Comparison of ENCODE assay signal across 21 cellular contexts in the genomic region with DNA sequence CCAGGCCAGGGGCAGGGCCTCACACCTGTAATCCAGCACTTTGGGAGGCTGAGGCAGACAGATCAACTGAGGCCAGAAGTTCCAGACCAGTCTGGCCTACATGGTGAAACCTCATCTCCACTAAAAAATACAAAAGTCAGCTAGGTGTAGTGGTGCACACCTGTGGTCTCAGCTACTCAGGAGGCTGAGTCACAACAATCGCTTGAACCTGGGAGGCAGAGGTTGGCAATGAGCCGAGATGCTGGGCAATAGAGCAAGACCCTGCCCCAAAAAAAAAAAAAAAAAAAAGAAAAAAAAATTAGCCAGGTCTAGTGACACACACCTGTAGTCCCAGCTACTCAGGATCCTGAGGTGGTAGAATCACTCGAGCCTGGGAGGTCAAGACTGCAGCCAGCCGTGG. TPM values are rescaled to one million over a fixed set of nuclear protein-coding genes. Genes with fewer than 3 reads are reported as not detected.
A peak's percentile ranks its signal among the peaks of the same experiment; 100 is the strongest.
DNase-seq lines count a peak whose midpoint lies in the region; ATAC-seq and TF ChIP-seq lines count a peak whose summit lies in the region.
"Had no signal": no experiment of that assay in that cellular context is flagged by ENCODE, and none has a peak within 500 bp of the region (broad histone marks: within the 10 kb centered on the region; RNA-seq: fewer than 3 reads in every experiment).

No MANE protein-coding gene starts in this region.

- DNase-seq in kidney tubule cell (ENCODE audit: low spot score) (peak; percentile 14), neuronal stem cell (ENCODE audit: low spot score) (no peak), cerebellar nuclear complex (lab: John Stamatoyannopoulos, UW) (no peak), NCI-H82 (lab: John Stamatoyannopoulos, UW) (no peak), coronary artery (ENCODE audit: low spot score) (no peak)
- DNase-seq: 8988T; ACHN; AML-193; BE2C; CD4-positive, alpha-beta T cell; CD8-positive, alpha-beta memory T cell; DMS 273 treated with DMSO at 0.1 percent for 48 hours; DND-41; GM23248; H7; HCEC 1CT had no signal

- H3K18ac ChIP-seq in neuronal stem cell (ENCODE audit: low read length) = no peak overlapping the region

- no peak overlapping the region for H2BK15ac ChIP-seq in neuronal stem cell (ENCODE audit: low read length)

- H3K79me2 ChIP-seq in SU-DHL-6 (ENCODE audit: insufficient read depth, low read length) = peaks cover 44% of the 10 kb centered on the region

- H2BK5ac ChIP-seq in neuronal stem cell (ENCODE audit: low read length) = no peak overlapping the region

- no peak overlapping the region for H3K23ac ChIP-seq in neuronal stem cell (ENCODE audit: low read depth, low read length, poor library complexity)

- no peak for ATAC-seq in GM19467 (IDR thresholded peaks at IDR 0.05; ENCODE audit: unreplicated experiment)
- ATAC-seq: A549 had no signal

- POLR2A ChIA-PET in HEK293 (lab: Yijun Ruan, JAX) = interaction anchor here (0.7 kb wide), 1 partner anchor 524 kb away, joined by 3 read pairs; no protein-coding TSS in a partner anchor

- no peaks in the 10 kb centered on the region for H3K9me2 ChIP-seq in SU-DHL-6 (replicated peaks; ENCODE audit: insufficient read depth, low read length)

- peaks cover 3% of the 10 kb centered on the region for H3K4me1 ChIP-seq in HEK293 (ENCODE audit: control insufficient read depth, insufficient read depth, low read length)
- peaks cover 3 to 6% of the 10 kb centered on the region in 2 donors for H3K4me1 ChIP-seq in neuronal stem cell (ENCODE audit: control insufficient read depth in 2 of 2, insufficient read depth in 1 of 2, low read depth in 1 of 2, low read length in 2 of 2)
- H3K4me1 ChIP-seq: BE2C had no signal

- no peak overlapping the region for H2AK5ac ChIP-seq in neuronal stem cell (ENCODE audit: low read depth, low read length)

- H3K27ac ChIP-seq in HEK293 (ENCODE audit: extremely low read depth, low read depth, low read length) = no peak overlapping the region
- peak overlapping the region; percentile 20; the same call in 1 of the 2 replicates for H3K27ac ChIP-seq in SU-DHL-6 (ENCODE audit: low read depth, low read length)
- H3K27ac ChIP-seq in neuronal stem cell (replicated peaks; ENCODE audit: low read length) = no peak overlapping the region
- no peak overlapping the region for H3K27ac ChIP-seq in coronary artery
- H3K27ac ChIP-seq: A549; BLaER1 treated with 17β-estradiol and CSF1 and Interleukin-3, amounts not matched to agents 10 nM and 100 nM; GM23248 had no signal

- peaks cover 23% of the 10 kb centered on the region for H3F3A ChIP-seq in SU-DHL-6 (ENCODE audit: insufficient read depth)

- H3K9me3 ChIP-seq in HEK293 (ENCODE audit: control insufficient read depth, insufficient read depth, low read depth, low read length) = no peaks in the 10 kb centered on the region; the same call in 1 of the 2 replicates
- H3K9me3 ChIP-seq in SU-DHL-6 (ENCODE audit: insufficient read depth, low read length) = no peaks in the 10 kb centered on the region
- peaks cover 0 to 3% of the 10 kb centered on the region in 2 donors for H3K9me3 ChIP-seq in neuronal stem cell (replicated peaks in 1 of 2; ENCODE audit: control insufficient read depth in 2 of 2, insufficient read depth in 1 of 2, low read depth in 1 of 2, low read length in 2 of 2)
- H3K9me3 ChIP-seq: A549, BE2C had no signal

- CTCF ChIA-PET in HEK293 (lab: Yijun Ruan, JAX) = no interaction called here

- H3K4me3 ChIP-seq in HEK293 (ENCODE audit: low read depth, low read length) (no peak overlapping the region), SU-DHL-6 (ENCODE audit: insufficient read depth, low read length, poor library complexity, severe bottlenecking) (no peak overlapping the region), neuronal stem cell (ENCODE audit: low read length in 2 of 2) (no peak overlapping the region), coronary artery (no peak overlapping the region)
- H3K4me3 ChIP-seq: A549; BLaER1 treated with 17β-estradiol and CSF1 and Interleukin-3, amounts not matched to agents 10 nM and 100 nM; GM23248 had no signal

- no peak overlapping the region for H4K91ac ChIP-seq in neuronal stem cell (ENCODE audit: low read depth, low read length, poor library complexity)

- no peak overlapping the region for H2BK12ac ChIP-seq in neuronal stem cell (ENCODE audit: low read length)

- no peaks in the 10 kb centered on the region for H3K79me1 ChIP-seq in neuronal stem cell (ENCODE audit: low read depth, low read length)

- H2BK120ac ChIP-seq in neuronal stem cell (ENCODE audit: low read depth, low read length) = no peak overlapping the region

- no peak overlapping the region for H3K4ac ChIP-seq in neuronal stem cell (ENCODE audit: low read length)

- H3K36me3 ChIP-seq in HEK293 (ENCODE audit: control insufficient read depth in 2 of 2, insufficient read depth in 1 of 2, low read length in 2 of 2) = no peaks in the 10 kb centered on the region; a peak in 2 of 3 replicates
- H3K36me3 ChIP-seq in SU-DHL-6 (ENCODE audit: low read length) = no peaks in the 10 kb centered on the region
- H3K36me3 ChIP-seq in neuronal stem cell (replicated peaks in 1 of 2; ENCODE audit: control insufficient read depth in 2 of 2, insufficient read depth in 2 of 2, low read length in 2 of 2) = no peaks in the 10 kb centered on the region
- H3K36me3 ChIP-seq: BE2C had no signal

- no peak overlapping the region for H4K8ac ChIP-seq in neuronal stem cell (ENCODE audit: low read depth, low read length)

- no peaks in the 10 kb centered on the region for H3K27me3 ChIP-seq in SU-DHL-6 (ENCODE audit: low read length)
- no peaks in the 10 kb centered on the region for H3K27me3 ChIP-seq in neuronal stem cell (ENCODE audit: control insufficient read depth in 3 of 3, insufficient read depth in 3 of 3, low read depth in 1 of 3, low read length in 3 of 3)
- H3K27me3 ChIP-seq: BE2C; BLaER1 treated with 17β-estradiol and CSF1 and Interleukin-3, amounts not matched to agents 10 nM and 100 nM had no signal

- H2AFZ ChIP-seq in SU-DHL-6 (ENCODE audit: low read depth, low read length, severe bottlenecking) (no peak overlapping the region), neuronal stem cell (ENCODE audit: low read length) (no peak overlapping the region)
- H2AFZ ChIP-seq: GM23248 had no signal

- H3K9ac ChIP-seq in SU-DHL-6 (ENCODE audit: low read length) = no peak overlapping the region
- peak overlapping the region; percentile 9 for H3K9ac ChIP-seq in neuronal stem cell (ENCODE audit: low read depth, low read length, poor library complexity)
- H3K9ac ChIP-seq: BLaER1 treated with 17β-estradiol and CSF1 and Interleukin-3, amounts not matched to agents 10 nM and 100 nM; GM23248 had no signal

- no peak overlapping the region for H3K14ac ChIP-seq in neuronal stem cell (ENCODE audit: low read length)

- H3K4me2 ChIP-seq in SU-DHL-6 (ENCODE audit: low read depth, low read length, poor library complexity, severe bottlenecking) (no peak overlapping the region), neuronal stem cell (ENCODE audit: insufficient read depth, low read length, poor library complexity, severe bottlenecking) (no peak overlapping the region)
- H3K4me2 ChIP-seq: A549; BLaER1 treated with 17β-estradiol and CSF1 and Interleukin-3, amounts not matched to agents 10 nM and 100 nM had no signal

- TF ChIP-seq CTCF in HEK293 (tag by site-specific recombination; IDR thresholded peaks at IDR 0.05) (no peak), SU-DHL-6 (IDR thresholded peaks at IDR 0.05; ENCODE audit: insufficient read depth, low read length, poor library complexity, severe bottlenecking) (no peak), coronary artery (IDR thresholded peaks at IDR 0.05) (no peak)

- H4K20me1 ChIP-seq in SU-DHL-6 (ENCODE audit: low read depth, low read length) = no peaks in the 10 kb centered on the region

- WGBS in neuronal stem cell (ENCODE audit: extremely low coverage in 2 of 2, insufficient read length in 2 of 2, insufficient replicate concordance in 1 of 2), 2 donors = no CpG with 5 or more reads among the region's 4 CpGs

TF ChIP-seq in HEK293, 187 proteins besides CTCF, POLR2A, EP300 and RAD21:
- peak; percentile 38; the same call in 1 of the 2 replicates for TF ChIP-seq SCRT1 (tag by site-specific recombination; IDR thresholded peaks at IDR 0.05; ENCODE audit: borderline replicate concordance)
- TF ChIP-seq ZNF362 (tag by site-specific recombination; IDR thresholded peaks at IDR 0.05) = peak; percentile 67; the same call in 1 of the 2 replicates
- peak; percentile 71; the same call in 1 of the 2 replicates for TF ChIP-seq ZNF121 (tag by site-specific recombination; IDR thresholded peaks at IDR 0.05)
- TF ChIP-seq ZNF768 (tag by site-specific recombination; IDR thresholded peaks at IDR 0.05) = no peak
TF ChIP-seq in HEK293: peak in this region for 3.

RNA-seq across cellular contexts. Expression of gene MYO9A, which starts 18.8 kb away (rescaled TPM):
- 6.2 TPM for polyA plus RNA-seq in neuronal stem cell (2013, experiment 1 of 2)
- polyA plus RNA-seq in neuronal stem cell (2013, experiment 2 of 2) = 6.3 TPM

RNA-seq across cellular contexts. Expression of gene SENP8, which starts 19.0 kb away (rescaled TPM):
- 5.2 TPM for polyA plus RNA-seq in neuronal stem cell (2013, experiment 1 of 2)
- polyA plus RNA-seq in neuronal stem cell (2013, experiment 2 of 2) = 5.2 TPM
